8 cellular contexts compared by ENCODE assay signal in the genomic region with DNA sequence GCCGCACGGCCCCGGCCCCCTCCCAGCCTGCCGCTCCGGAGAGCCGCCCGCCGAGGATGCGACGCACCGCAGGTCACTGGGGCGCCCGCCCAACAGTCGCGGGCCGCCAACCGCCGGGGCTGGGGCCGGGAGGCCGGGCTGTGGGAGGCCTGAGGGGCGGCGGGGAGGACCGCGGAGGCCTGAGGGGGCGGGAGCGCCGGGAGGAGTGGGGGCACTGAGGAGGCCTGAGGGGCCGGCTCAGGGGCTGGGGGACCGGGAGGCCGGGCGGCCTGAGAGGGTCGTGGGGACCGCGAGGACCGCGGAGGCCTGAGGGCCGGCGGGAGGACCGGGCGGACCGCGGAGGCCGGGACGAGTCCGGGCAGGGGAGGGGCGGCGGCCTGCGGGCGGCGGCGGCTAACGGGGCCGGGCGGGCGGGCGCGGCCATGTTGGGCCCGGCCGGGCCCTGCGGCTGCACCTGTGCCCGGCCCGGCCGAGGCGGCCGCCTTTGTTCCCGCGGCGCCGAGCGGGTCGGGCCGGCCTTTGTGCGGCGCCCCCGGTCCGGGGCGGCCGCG. TPM values are rescaled to one million over a fixed set of nuclear protein-coding genes. Genes with fewer than 3 reads are reported as not detected.
A peak's percentile ranks its signal among the peaks of the same experiment; 100 is the strongest.
DNase-seq lines count a peak whose midpoint lies in the region; ATAC-seq, FAIRE-seq and TF ChIP-seq lines count a peak whose summit lies in the region.

No MANE protein-coding gene starts in this region.

- no peak for TF ChIP-seq POLR2A in vagina (IDR thresholded peaks at IDR 0.05)

- DNase-seq in COLO668 (lab: John Stamatoyannopoulos, UW; ENCODE audit: unreplicated experiment) (peak; percentile 65), bronchial epithelial cell (ENCODE audit: low read depth) (no peak), lower lobe of right lung (no peak), vagina (ENCODE audit: extremely low spot score in 2 of 2) (no peak), NOMO-1 (lab: John Stamatoyannopoulos, UW; ENCODE audit: unreplicated experiment in 2 of 2) (no peak), NCI-H2196 treated with DMSO at 0.1 percent for 48 hours (lab: John Stamatoyannopoulos, UW; ENCODE audit: unreplicated experiment) (no peak)

- peak overlapping the region; percentile 80 for H3K27ac ChIP-seq in lower lobe of right lung
- peak overlapping the region; percentile 94 for H3K27ac ChIP-seq in vagina

- H3K9me3 ChIP-seq in lower lobe of right lung (no peaks in the 10 kb centered on the region), vagina (no peaks in the 10 kb centered on the region)

- intact Hi-C loops in lower lobe of right lung (cut with DNase I): no loop called here
- intact Hi-C loops in vagina (cut with DNase I): no loop called here

- H3K4me3 ChIP-seq in bronchial epithelial cell (ENCODE audit: low read depth, low read length) (peak overlapping the region; percentile 58), lower lobe of right lung (peak overlapping the region; percentile 68), vagina (peak overlapping the region; percentile 70 to 97)

- H3K27me3 ChIP-seq in bronchial epithelial cell (ENCODE audit: control insufficient read depth, insufficient read depth, low read length) (no peaks in the 10 kb centered on the region), lower lobe of right lung (ENCODE audit: low read depth) (no peaks in the 10 kb centered on the region), vagina (no peaks in the 10 kb centered on the region)

- no peaks in the 10 kb centered on the region for H3K36me3 ChIP-seq in bronchial epithelial cell (ENCODE audit: control insufficient read depth, insufficient read depth, low read length)
- no peaks in the 10 kb centered on the region for H3K36me3 ChIP-seq in lower lobe of right lung
- H3K36me3 ChIP-seq in vagina: no peaks in the 10 kb centered on the region

- H3K4me1 ChIP-seq in lower lobe of right lung (peaks cover 18% of the 10 kb centered on the region), vagina (peaks cover 20% of the 10 kb centered on the region)

- no peak for FAIRE-seq in bronchial epithelial cell (lab: Jason Lieb, UNC)

- peak; percentile 1 for ATAC-seq in GM19438 (IDR thresholded peaks at IDR 0.05; ENCODE audit: low read depth, unreplicated experiment)
- peak; percentile 1 for ATAC-seq in HG03558 (IDR thresholded peaks at IDR 0.05; ENCODE audit: extremely low read depth, unreplicated experiment)
- peak in 1 of 2 donors; percentile 0 for ATAC-seq in lower lobe of right lung

- no peak for TF ChIP-seq CTCF in bronchial epithelial cell (IDR thresholded peaks at IDR 0.05; ENCODE audit: insufficient read depth, low read length, severe bottlenecking)
- TF ChIP-seq CTCF in lower lobe of right lung (IDR thresholded peaks at IDR 0.05): no peak
- TF ChIP-seq CTCF in vagina (IDR thresholded peaks at IDR 0.05): no peak

RNA-seq across cellular contexts. Expression of gene NSD2, which starts 0.4 kb away (rescaled TPM):
- total RNA-seq in bronchial epithelial cell (43.4 and 48.1 TPM in 2 replicates), lower lobe of right lung (52.9 TPM), vagina (38.5 TPM)

RNA-seq across cellular contexts. Expression of gene LETM1, which starts 15.6 kb away (rescaled TPM):
- total RNA-seq in bronchial epithelial cell (109 and 176 TPM in 2 replicates), lower lobe of right lung (33.6 TPM), vagina (67.5 TPM)
